ENCODE assay signal across 16 cellular contexts in genomic region chr2:232896111-232896510, GRCh38.
"Had no signal": no experiment of that assay in that cellular context is flagged by ENCODE, and none has a peak within 500 bp of the region (broad histone marks: within the 10 kb centered on the region; RNA-seq: fewer than 3 reads in every experiment).

No MANE protein-coding gene starts in this region.

- H3K4me3 Mint-ChIP-seq: activated CD4-positive, alpha-beta T cell treated with anti-CD3 and anti-CD28 coated beads, Interleukin-2, amount 10 ng/mL, durations not matched to agents 7 days and 5 days; memory B cell; natural killer cell treated with Interleukin-12 subunit alpha and Interleukin-12 subunit beta and Interleukin-15 and Interleukin-18, amount 100 ng/mL, for 72 hours; stimulated activated naive CD8-positive, alpha-beta T cell treated with anti-CD3 and anti-CD28 coated beads, Interleukin-15, Interleukin-2, amounts not matched to agents 100 ng/mL and 50 ng/mL, for 24 hours had no signal

- H3K27ac ChIP-seq: heart left ventricle, neutrophil, pancreas, psoas muscle, right atrium auricular region, tibial artery had no signal

- H3K9me3 Mint-ChIP-seq: activated CD4-positive, alpha-beta T cell treated with anti-CD3 and anti-CD28 coated beads, Interleukin-2, amount 10 ng/mL, durations not matched to agents 7 days and 5 days; activated naive CD4-positive, alpha-beta T cell treated with anti-CD3 and anti-CD28 coated beads, Interleukin-2, amount 50 U/mL, for 72 hours; memory B cell; natural killer cell treated with Interleukin-12 subunit alpha and Interleukin-12 subunit beta and Interleukin-15 and Interleukin-18, amount 100 ng/mL, for 72 hours; stimulated activated naive CD8-positive, alpha-beta T cell treated with anti-CD3 and anti-CD28 coated beads, Interleukin-15, Interleukin-2, amounts not matched to agents 100 ng/mL and 50 ng/mL, for 24 hours had no signal

- H3K36me3 Mint-ChIP-seq: activated naive CD4-positive, alpha-beta T cell treated with anti-CD3 and anti-CD28 coated beads, Interleukin-2, amount 50 U/mL, for 72 hours; memory B cell; natural killer cell treated with Interleukin-12 subunit alpha and Interleukin-12 subunit beta and Interleukin-15 and Interleukin-18, amount 100 ng/mL, for 72 hours had no signal

- H3K4me1 Mint-ChIP-seq: activated CD4-positive, alpha-beta T cell treated with anti-CD3 and anti-CD28 coated beads, Interleukin-2, amount 10 ng/mL, durations not matched to agents 7 days and 5 days had no signal

- H3K27me3 ChIP-seq: pancreas, right atrium auricular region had no signal

- ATAC-seq: activated naive CD4-positive, alpha-beta T cell treated with anti-CD3 and anti-CD28 coated beads, Interleukin-2, amount 50 U/mL, for 72 hours; heart left ventricle; left colon; psoas muscle; SK-N-SH treated with all-trans-retinoic acid at 6 μM for 48 hours had no signal

- H3K27ac Mint-ChIP-seq: activated CD4-positive, alpha-beta T cell treated with anti-CD3 and anti-CD28 coated beads, Interleukin-2, amount 10 ng/mL, durations not matched to agents 7 days and 5 days; memory B cell; natural killer cell treated with Interleukin-12 subunit alpha and Interleukin-12 subunit beta and Interleukin-15 and Interleukin-18, amount 100 ng/mL, for 72 hours; stimulated activated naive CD8-positive, alpha-beta T cell treated with anti-CD3 and anti-CD28 coated beads, Interleukin-15, Interleukin-2, amounts not matched to agents 100 ng/mL and 50 ng/mL, for 24 hours had no signal

- H3K4me3 ChIP-seq: heart left ventricle, pancreas, psoas muscle, right atrium auricular region, tibial artery had no signal

- H3K4me1 ChIP-seq: tibial artery had no signal

- H3K36me3 ChIP-seq: heart left ventricle, neutrophil, pancreas, right atrium auricular region, tibial artery had no signal

- H3K9me3 ChIP-seq: heart left ventricle, neutrophil, pancreas, psoas muscle, right atrium auricular region, tibial artery had no signal

- DNase-seq: activated CD4-positive, alpha-beta T cell treated with anti-CD3 and anti-CD28 coated beads, Interleukin-2, amount 10 ng/mL, durations not matched to agents 7 days and 5 days; amygdala; heart left ventricle; left colon; psoas muscle; stimulated activated CD4-positive, alpha-beta T cell treated with anti-CD3 and anti-CD28 coated beads, Interleukin-4, amount 100 ng/mL, for 24 hours; substantia nigra had no signal
